Comparison of ENCODE assay signal across 8 cellular contexts in the genomic region with DNA sequence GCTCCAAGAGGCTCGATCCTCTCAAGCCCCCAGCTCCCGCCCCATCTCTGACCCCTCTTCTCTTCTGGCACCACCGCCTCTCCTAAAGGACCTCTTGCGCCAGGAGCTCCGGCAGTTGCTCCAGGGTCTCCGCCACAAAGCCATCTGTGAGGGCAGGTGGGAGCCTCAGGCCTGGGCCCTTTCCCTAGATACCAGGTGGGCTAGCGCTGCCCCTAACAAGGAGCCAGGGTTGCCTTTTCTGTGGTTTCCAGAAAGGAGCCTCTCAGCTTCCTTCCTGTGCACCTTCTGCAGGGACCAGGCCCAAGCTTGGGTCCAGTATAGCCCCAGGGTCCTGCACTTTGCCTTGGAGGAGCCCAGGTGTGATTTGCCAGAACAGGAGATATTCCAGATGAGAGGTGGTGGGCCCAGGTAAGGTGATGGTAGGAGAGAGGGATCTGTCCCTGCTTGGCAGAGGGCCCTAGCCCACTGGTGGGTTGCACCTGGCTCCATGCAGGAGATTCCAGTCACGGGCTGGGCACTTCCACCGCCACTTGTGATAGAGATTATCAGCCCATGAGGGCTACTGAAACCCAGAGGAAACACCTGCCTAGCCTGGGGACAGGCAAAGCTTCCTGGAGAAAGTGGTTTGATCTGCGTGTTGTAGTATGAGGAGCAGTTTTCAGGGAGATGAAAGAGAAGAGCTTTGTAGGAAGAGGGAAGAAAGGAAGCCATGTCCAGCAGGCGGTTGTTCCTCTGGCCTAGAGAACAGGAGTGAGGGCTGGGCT. TPM values are rescaled to one million over a fixed set of nuclear protein-coding genes. Genes with fewer than 3 reads are reported as not detected.
A peak's percentile ranks its signal among the peaks of the same experiment; 100 is the strongest.
DNase-seq lines count a peak whose midpoint lies in the region; ATAC-seq and TF ChIP-seq lines count a peak whose summit lies in the region.

No MANE protein-coding gene starts in this region.

- H3K4me1 ChIP-seq in right cardiac atrium (ENCODE audit: control insufficient read depth, insufficient read depth, low read length): no peaks in the 10 kb centered on the region

- no peak for TF ChIP-seq CTCF in WI38 (IDR thresholded peaks at IDR 0.05; ENCODE audit: low read depth, low read length)

- WGBS in right cardiac atrium: 49% methylated on average over 11 of the region's 11 CpGs

- H3K36me3 Mint-ChIP-seq in stimulated activated naive B cell treated with anti-CD40 and anti-IgM and Interleukin-4, amounts not matched to agents 10 μg/mL and 1 μg/mL and 100 μg/mL, for 72 hours: no peaks in the 10 kb centered on the region

- H3K27ac Mint-ChIP-seq in stimulated activated naive B cell treated with anti-CD40 and anti-IgM and Interleukin-4, amounts not matched to agents 10 μg/mL and 1 μg/mL and 100 μg/mL, for 72 hours: peak overlapping the region; percentile 93

- H3K27me3 ChIP-seq in right cardiac atrium (ENCODE audit: control insufficient read depth, insufficient read depth): no peaks in the 10 kb centered on the region

- H3K9me3 Mint-ChIP-seq in stimulated activated naive B cell treated with anti-CD40 and anti-IgM and Interleukin-4, amounts not matched to agents 10 μg/mL and 1 μg/mL and 100 μg/mL, for 72 hours: no peaks in the 10 kb centered on the region

- H3K4me3 ChIP-seq in WI38 (ENCODE audit: low read depth, low read length) (peak overlapping the region; percentile 60), right cardiac atrium (ENCODE audit: low read length) (peak overlapping the region; percentile 45)

- H3K4me1 Mint-ChIP-seq in stimulated activated naive B cell treated with anti-CD40 and anti-IgM and Interleukin-4, amounts not matched to agents 10 μg/mL and 1 μg/mL and 100 μg/mL, for 72 hours: peaks cover 21 to 34% of the 10 kb centered on the region in 2 donors

- H3K9me3 ChIP-seq in right cardiac atrium (ENCODE audit: control insufficient read depth, low read length): no peaks in the 10 kb centered on the region

- ATAC-seq in right cardiac atrium (no peak), HG03439 (IDR thresholded peaks at IDR 0.05; ENCODE audit: unreplicated experiment) (no peak)
- no peak for ATAC-seq in stimulated activated naive B cell treated with anti-CD40 and anti-IgM and Interleukin-4, amounts not matched to agents 10 μg/mL and 1 μg/mL and 100 μg/mL, for 72 hours (replicated peaks)

- H3K4me3 Mint-ChIP-seq in stimulated activated naive B cell treated with anti-CD40 and anti-IgM and Interleukin-4, amounts not matched to agents 10 μg/mL and 1 μg/mL and 100 μg/mL, for 72 hours: peak overlapping the region; percentile 96 to 97

- no peaks in the 10 kb centered on the region for H3K27me3 Mint-ChIP-seq in stimulated activated naive B cell treated with anti-CD40 and anti-IgM and Interleukin-4, amounts not matched to agents 10 μg/mL and 1 μg/mL and 100 μg/mL, for 72 hours

- H3K27ac ChIP-seq in right cardiac atrium (ENCODE audit: low read length): no peak overlapping the region

- DNase-seq in NCI-H1417 (lab: John Stamatoyannopoulos, UW): peak in 2 of 3 experiments; percentile 63 to 65
- no peak for DNase-seq in NCI-H1417 treated with DMSO at 0.1 percent for 48 hours (lab: John Stamatoyannopoulos, UW)
- peak in 2 of 3 donors; percentile 34 to 35 for DNase-seq in right cardiac atrium
- no peak for DNase-seq in stimulated activated naive B cell treated with anti-CD40 and anti-IgM and Interleukin-4, amounts not matched to agents 10 μg/mL and 1 μg/mL and 100 μg/mL, for 72 hours
- no peak for DNase-seq in NCI-H1048 (lab: John Stamatoyannopoulos, UW)
- no peak for DNase-seq in middle frontal gyrus (ENCODE audit: extremely low spot score, low spot score)

- intact Hi-C loops in right cardiac atrium (cut with DNase I): no loop called here

RNA-seq across cellular contexts. Expression of gene CCDC24, which starts 1.0 kb away (rescaled TPM):
- total RNA-seq in right cardiac atrium: 1 to 10 TPM; 1.2 to 2.5 (median 1.9) TPM
- polyA plus RNA-seq in right cardiac atrium: 2.8 TPM

RNA-seq across cellular contexts. Expression of gene B4GALT2, which starts 13.4 kb away (rescaled TPM):
- total RNA-seq in right cardiac atrium: 10 to 100 TPM; 30.5 to 39.1 (median 34.5) TPM
- polyA plus RNA-seq in right cardiac atrium: 29.3 TPM

RNA-seq across cellular contexts. Expression of gene ATP6V0B, which starts 17.7 kb away (rescaled TPM):
- 100 to 1,000 TPM in 2 of 4 donors, 10 to 100 TPM in 2; 76.9 to 118 (median 99.2) TPM for total RNA-seq in right cardiac atrium
- polyA plus RNA-seq in right cardiac atrium: 111 TPM

RNA-seq across cellular contexts. Expression of gene DPH2, which starts 22.6 kb away (rescaled TPM):
- 10 to 100 TPM; 14.2 to 19.0 (median 15.4) TPM for total RNA-seq in right cardiac atrium
- 10.7 TPM for polyA plus RNA-seq in right cardiac atrium

RNA-seq across cellular contexts. Expression of gene SLC6A9, which starts 38.8 kb away (rescaled TPM):
- 1 to 10 TPM in 3 of 4 donors, under 1 TPM in 1; 0.95 to 1.6 (median 1.3) TPM for total RNA-seq in right cardiac atrium
- polyA plus RNA-seq in right cardiac atrium: 1.0 TPM

Comparison
In these comparisons a context has a peak if more than half of its experiments do, and no peak if none do; other contexts are left out.
1. DNase-seq: peak in NCI-H1417 (2 of 3) and right cardiac atrium (2 of 3); none in NCI-H1417 treated with DMSO at 0.1 percent for 48 hours (single experiment), stimulated activated naive B cell treated with anti-CD40 and anti-IgM and Interleukin-4, amounts not matched to agents 10 μg/mL and 1 μg/mL and 100 μg/mL, for 72 hours (single experiment), NCI-H1048 (single experiment) and middle frontal gyrus (single experiment).